ENCODE assay signal across 11 cellular contexts in the genomic region with DNA sequence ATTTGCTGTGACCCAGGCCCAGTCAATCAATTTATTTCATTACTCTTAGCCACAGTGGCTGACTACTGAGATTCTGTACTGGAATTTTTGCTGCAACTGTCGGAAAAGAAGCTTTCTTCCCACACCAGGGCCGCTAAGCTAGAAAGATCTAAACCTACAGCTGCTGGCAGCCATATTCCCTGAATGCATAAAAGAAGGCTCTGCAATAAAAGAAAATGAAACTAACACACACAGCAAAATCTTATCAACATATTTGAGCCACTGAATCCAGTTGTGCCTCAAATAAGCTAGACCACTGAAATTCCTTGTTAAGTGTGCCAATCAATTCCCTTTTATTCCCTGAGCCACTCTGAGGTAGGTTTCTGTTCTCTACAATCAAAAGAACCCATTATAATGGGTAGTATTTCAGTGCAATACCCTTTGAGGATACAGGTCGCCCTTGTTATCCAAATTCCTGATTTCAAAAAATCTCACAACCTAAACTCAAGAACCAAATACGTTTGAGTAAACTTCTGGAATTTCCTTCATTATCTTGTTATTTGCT.
A peak's percentile ranks its signal among the peaks of the same experiment; 100 is the strongest.
DNase-seq lines count a peak whose midpoint lies in the region; ATAC-seq and TF ChIP-seq lines count a peak whose summit lies in the region.
"Had no signal": no experiment of that assay in that cellular context is flagged by ENCODE, and none has a peak within 500 bp of the region (broad histone marks: within the 10 kb centered on the region; RNA-seq: fewer than 3 reads in every experiment).

No MANE protein-coding gene starts in this region.

- no peaks in the 10 kb centered on the region for H3K27me3 ChIP-seq in IMR-90 (ENCODE audit: control insufficient read depth, insufficient read depth, low read length)
- H3K27me3 ChIP-seq: breast epithelium had no signal

- peak overlapping the region; percentile 59; the same call in 1 of the 2 replicates for H4K5ac ChIP-seq in IMR-90 (ENCODE audit: low read depth, low read length)

- no peak overlapping the region for H2BK120ac ChIP-seq in IMR-90 (ENCODE audit: low read depth, low read length)

- POLR2A ChIA-PET in IMR-90 (lab: Charles Lee; ENCODE audit: unreplicated experiment), result interaction anchor here (0.5 kb wide), 1 partner anchor 12 kb away, joined by 8 read pairs; no protein-coding TSS in a partner anchor

- H3K18ac ChIP-seq in IMR-90 (ENCODE audit: low read depth, low read length), result no peak overlapping the region

- peaks cover 29 to 41% of the 10 kb centered on the region in 2 experiments for H3K79me1 ChIP-seq in IMR-90 (ENCODE audit: low read depth in 1 of 2, low read length in 2 of 2)

- H3K27ac Mint-ChIP-seq in stimulated activated naive B cell treated with anti-CD40 and anti-IgM and Interleukin-4, amounts not matched to agents 10 μg/mL and 1 μg/mL and 100 μg/mL, for 72 hours, result peak overlapping the region; percentile 16
- no peak overlapping the region for H3K27ac Mint-ChIP-seq in activated T-helper 2 cell treated with anti-CD3 and anti-CD28 coated beads, Interferon-gamma antibody, Interleukin-2, Interleukin-4, amounts not matched to agents 10 μg/mL and 5 μg/mL and 100 μg/mL, durations not matched to agents 14 hours and 24 hours and 36 hours

- H2AK5ac ChIP-seq in IMR-90 (ENCODE audit: low read depth, low read length), result no peak overlapping the region

- TF ChIP-seq CTCF in IMR-90 (conservative IDR thresholded peaks at IDR 0.05; ENCODE audit: low read depth, low read length), result no peak
- no peak for TF ChIP-seq CTCF in WI38 (IDR thresholded peaks at IDR 0.05; ENCODE audit: low read depth, low read length)

- peaks cover 14 to 31% of the 10 kb centered on the region in 2 donors for H3K36me3 Mint-ChIP-seq in stimulated activated naive B cell treated with anti-CD40 and anti-IgM and Interleukin-4, amounts not matched to agents 10 μg/mL and 1 μg/mL and 100 μg/mL, for 72 hours
- no peaks in the 10 kb centered on the region for H3K36me3 Mint-ChIP-seq in activated T-helper 2 cell treated with anti-CD3 and anti-CD28 coated beads, Interferon-gamma antibody, Interleukin-2, Interleukin-4, amounts not matched to agents 10 μg/mL and 5 μg/mL and 100 μg/mL, durations not matched to agents 14 hours and 24 hours and 36 hours (ENCODE audit: low read depth)

- no peak overlapping the region for H3K4me3 Mint-ChIP-seq in stimulated activated naive B cell treated with anti-CD40 and anti-IgM and Interleukin-4, amounts not matched to agents 10 μg/mL and 1 μg/mL and 100 μg/mL, for 72 hours
- H3K4me3 Mint-ChIP-seq in activated T-helper 2 cell treated with anti-CD3 and anti-CD28 coated beads, Interferon-gamma antibody, Interleukin-2, Interleukin-4, amounts not matched to agents 10 μg/mL and 5 μg/mL and 100 μg/mL, durations not matched to agents 14 hours and 24 hours and 36 hours (ENCODE audit: low read depth), result no peak overlapping the region

- WGBS in IMR-90 (ENCODE audit: extremely low coverage in 2 of 2, insufficient read length in 1 of 2), 2 experiments, result 20% methylated on average over 1 of the region's 4 CpGs; no CpG with 5 or more reads in 1 of the 2 experiments

- H3K9me1 ChIP-seq in IMR-90 (ENCODE audit: insufficient read depth, low read length), result peaks cover 9% of the 10 kb centered on the region; the same call in 1 of the 2 replicates

- no peak overlapping the region; the same call in 1 of the 2 replicates for H3K23ac ChIP-seq in IMR-90 (ENCODE audit: low read depth, low read length)

- in situ Hi-C loops in IMR-90 (cut with MboI; ENCODE audit: low sequenced_read_pairs), result no loop called here

- H3K4me2 ChIP-seq in IMR-90 (ENCODE audit: low read depth, low read length), result peak overlapping the region; percentile 100

- H3K14ac ChIP-seq in IMR-90 (replicated peaks; ENCODE audit: low read depth, low read length), result peak overlapping the region; percentile 59; the same call in 1 of the 2 replicates

- ATAC-seq in IMR-90 (ENCODE audit: low read depth), result peak; percentile 37
- ATAC-seq in stimulated activated naive B cell treated with anti-CD40 and anti-IgM and Interleukin-4, amounts not matched to agents 10 μg/mL and 1 μg/mL and 100 μg/mL, for 72 hours (replicated peaks), result no peak

- no peaks in the 10 kb centered on the region for H3K36me3 ChIP-seq in IMR-90 (ENCODE audit: control insufficient read depth, insufficient read depth, low read length)
- H3K36me3 ChIP-seq: breast epithelium had no signal

- TF ChIP-seq POLR2A in IMR-90 (IDR thresholded peaks at IDR 0.05; ENCODE audit: low read depth, low read length), result no peak

- no peak overlapping the region for H3K4ac ChIP-seq in IMR-90 (ENCODE audit: low read depth, low read length)

- no peak overlapping the region for H4K91ac ChIP-seq in IMR-90 (ENCODE audit: insufficient read depth, low read depth, low read length)

- no peak overlapping the region for H2BK5ac ChIP-seq in IMR-90 (ENCODE audit: low read depth, low read length, poor library complexity, severe bottlenecking)

- no peak overlapping the region for H3K56ac ChIP-seq in IMR-90 (ENCODE audit: extremely low read depth, insufficient read depth, low read length)

- intact Hi-C loops in IMR-90 (cut with micrococcal nuclease), result no loop called here
- intact Hi-C loops in activated T-helper 2 cell treated with anti-CD3 and anti-CD28 coated beads, Interferon-gamma antibody, Interleukin-2, Interleukin-4, amounts not matched to agents 10 μg/mL and 5 μg/mL and 100 μg/mL, durations not matched to agents 14 hours and 24 hours and 36 hours (cut with micrococcal nuclease), result no loop called here

- H3K27me3 Mint-ChIP-seq in stimulated activated naive B cell treated with anti-CD40 and anti-IgM and Interleukin-4, amounts not matched to agents 10 μg/mL and 1 μg/mL and 100 μg/mL, for 72 hours, result no peaks in the 10 kb centered on the region
- no peaks in the 10 kb centered on the region for H3K27me3 Mint-ChIP-seq in activated T-helper 2 cell treated with anti-CD3 and anti-CD28 coated beads, Interferon-gamma antibody, Interleukin-2, Interleukin-4, amounts not matched to agents 10 μg/mL and 5 μg/mL and 100 μg/mL, durations not matched to agents 14 hours and 24 hours and 36 hours (ENCODE audit: low read depth)

- H2AFZ ChIP-seq in IMR-90 (replicated peaks; ENCODE audit: low read length, poor library complexity), result no peak overlapping the region

- H3K4me3 ChIP-seq in IMR-90 (ENCODE audit: insufficient read depth, low read depth, low read length) (peak overlapping the region; percentile 35; the same call in 1 of the 2 replicates), WI38 (ENCODE audit: low read depth, low read length) (peak overlapping the region; percentile 10; the same call in 1 of the 2 replicates)
- H3K4me3 ChIP-seq: breast epithelium had no signal

- TF ChIP-seq RAD21 in IMR-90 (IDR thresholded peaks at IDR 0.05; ENCODE audit: low read length), result no peak

- dilution Hi-C loops in IMR-90 (cut with HindIII; ENCODE audit: low sequenced_read_pairs, unreplicated experiment), result no loop called here

- no peak overlapping the region for H2BK20ac ChIP-seq in IMR-90 (ENCODE audit: low read depth, low read length)

- H2AK9ac ChIP-seq in IMR-90 (replicated peaks; ENCODE audit: low read depth, low read length, poor library complexity), result no peak overlapping the region

- DNase-seq in IMR-90 (no peak), globus pallidus (ENCODE audit: low spot score) (peak; percentile 7)
- DNase-seq in stimulated activated naive B cell treated with anti-CD40 and anti-IgM and Interleukin-4, amounts not matched to agents 10 μg/mL and 1 μg/mL and 100 μg/mL, for 72 hours, result no peak
- DNase-seq in activated CD4-positive, alpha-beta T cell treated with anti-CD3 and anti-CD28 coated beads for 1 hour, result no peak
- DNase-seq in NK-92 treated with Interleukin-12 subunit alpha and Interleukin-12 subunit beta, amount 100 ng/mL, for 24 hours (lab: John Stamatoyannopoulos, UW), result no peak
- DNase-seq in activated T-helper 2 cell treated with anti-CD3 and anti-CD28 coated beads, Interferon-gamma antibody, Interleukin-2, Interleukin-4, amounts not matched to agents 10 μg/mL and 5 μg/mL and 100 μg/mL, durations not matched to agents 14 hours and 24 hours and 36 hours (ENCODE audit: low spot score), result no peak
- DNase-seq: head of caudate nucleus, NCI-H1436, NCI-H446 treated with DMSO at 0.1 percent for 48 hours had no signal

- CTCF ChIA-PET in IMR-90 (lab: Yijun Ruan, JAX), result interaction anchor here (0.6 to 0.7 kb wide), 2 partner anchors 10 to 20 kb away, joined by 3 read pairs; no protein-coding TSS in a partner anchor

- H4K8ac ChIP-seq in IMR-90 (ENCODE audit: low read depth in 2 of 2, low read length in 2 of 2), result peak overlapping the region in 1 of 2 experiments; percentile 4; a peak in 1 of 4 replicates

- peaks cover 11 to 35% of the 10 kb centered on the region in 2 donors for H3K4me1 Mint-ChIP-seq in stimulated activated naive B cell treated with anti-CD40 and anti-IgM and Interleukin-4, amounts not matched to agents 10 μg/mL and 1 μg/mL and 100 μg/mL, for 72 hours
- peaks cover 4% of the 10 kb centered on the region for H3K4me1 Mint-ChIP-seq in activated T-helper 2 cell treated with anti-CD3 and anti-CD28 coated beads, Interferon-gamma antibody, Interleukin-2, Interleukin-4, amounts not matched to agents 10 μg/mL and 5 μg/mL and 100 μg/mL, durations not matched to agents 14 hours and 24 hours and 36 hours (ENCODE audit: low read depth)

- BruUV-seq in IMR-90 (replicated peaks; lab: Mats Ljungman, UMichigan), result no TSS peak

- H3K9me3 ChIP-seq in IMR-90 (ENCODE audit: control insufficient read depth, insufficient read depth, low read length), result peaks cover 1% of the 10 kb centered on the region; the same call in 1 of the 2 replicates
- H3K9me3 ChIP-seq: breast epithelium had no signal

- H3K27ac ChIP-seq in IMR-90 (ENCODE audit: insufficient read depth, low read length), result no peak overlapping the region
- H3K27ac ChIP-seq: breast epithelium had no signal

- no peak overlapping the region for H3K9ac ChIP-seq in IMR-90 (ENCODE audit: low read depth, low read length)

- peaks cover 3% of the 10 kb centered on the region; the same call in 1 of the 2 replicates for H3K4me1 ChIP-seq in IMR-90 (ENCODE audit: control insufficient read depth, insufficient read depth, low read length)
- H3K4me1 ChIP-seq: breast epithelium had no signal

- no peak overlapping the region for H2BK15ac ChIP-seq in IMR-90 (ENCODE audit: low read depth, low read length)

- H3K9me3 Mint-ChIP-seq in stimulated activated naive B cell treated with anti-CD40 and anti-IgM and Interleukin-4, amounts not matched to agents 10 μg/mL and 1 μg/mL and 100 μg/mL, for 72 hours, result peaks cover 6% of the 10 kb centered on the region in 2 donors
- peaks cover 4% of the 10 kb centered on the region for H3K9me3 Mint-ChIP-seq in activated T-helper 2 cell treated with anti-CD3 and anti-CD28 coated beads, Interferon-gamma antibody, Interleukin-2, Interleukin-4, amounts not matched to agents 10 μg/mL and 5 μg/mL and 100 μg/mL, durations not matched to agents 14 hours and 24 hours and 36 hours

- H4K20me1 ChIP-seq in IMR-90 (ENCODE audit: insufficient read depth, low read length), result peaks cover 14% of the 10 kb centered on the region

TF ChIP-seq in IMR-90, 13 proteins besides CTCF, POLR2A, EP300 and RAD21:
- peak; percentile 45; the same call in 1 of the 2 replicates for TF ChIP-seq MAFK (IDR thresholded peaks at IDR 0.05; ENCODE audit: low read depth, low read length)
- no peak for TF ChIP-seq RFX5 (IDR thresholded peaks at IDR 0.05; ENCODE audit: low read depth, low read length)
